ENCODE assay signal across 1 cellular context in the genomic region with DNA sequence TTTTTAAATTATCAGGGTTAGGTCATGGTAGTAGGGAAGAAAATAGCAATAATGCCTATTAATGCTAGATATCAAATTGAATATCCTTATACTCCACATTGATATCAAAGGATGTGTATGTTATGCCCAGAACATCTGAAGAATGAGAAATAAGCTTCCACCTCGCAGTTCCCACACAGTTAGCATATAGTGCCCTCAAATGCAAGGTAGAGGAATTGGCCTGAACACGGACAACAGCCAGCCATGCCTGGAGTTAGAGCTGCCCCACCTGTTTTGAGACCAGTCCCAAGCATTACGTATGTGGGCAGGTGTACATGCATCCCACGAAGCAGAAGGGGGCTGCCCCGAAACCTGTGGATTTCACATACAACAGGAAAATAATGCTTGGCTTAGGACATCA.
TF ChIP-seq lines count a peak whose summit lies in the region.

No MANE protein-coding gene starts in this region.

TF ChIP-seq in SK-N-SH treated with all-trans-retinoic acid at 6 μM for 48 hours, 23 proteins besides CTCF, POLR2A, EP300 and RAD21 (continued from another document):
- TF ChIP-seq, protein P1, sequence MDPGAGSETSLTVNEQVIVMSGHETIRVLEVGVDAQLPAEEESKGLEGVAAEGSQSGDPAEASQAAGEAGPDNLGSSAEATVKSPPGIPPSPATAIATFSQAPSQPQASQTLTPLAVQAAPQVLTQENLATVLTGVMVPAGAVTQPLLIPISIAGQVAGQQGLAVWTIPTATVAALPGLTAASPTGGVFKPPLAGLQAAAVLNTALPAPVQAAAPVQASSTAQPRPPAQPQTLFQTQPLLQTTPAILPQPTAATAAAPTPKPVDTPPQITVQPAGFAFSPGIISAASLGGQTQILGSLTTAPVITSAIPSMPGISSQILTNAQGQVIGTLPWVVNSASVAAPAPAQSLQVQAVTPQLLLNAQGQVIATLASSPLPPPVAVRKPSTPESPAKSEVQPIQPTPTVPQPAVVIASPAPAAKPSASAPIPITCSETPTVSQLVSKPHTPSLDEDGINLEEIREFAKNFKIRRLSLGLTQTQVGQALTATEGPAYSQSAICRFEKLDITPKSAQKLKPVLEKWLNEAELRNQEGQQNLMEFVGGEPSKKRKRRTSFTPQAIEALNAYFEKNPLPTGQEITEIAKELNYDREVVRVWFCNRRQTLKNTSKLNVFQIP (CRISPR knock-in tag; IDR thresholded peaks at IDR 0.05; ENCODE audit: borderline replicate concordance, low read depth): no peak
- no peak for TF ChIP-seq ZNF8 (CRISPR knock-in tag; IDR thresholded peaks at IDR 0.05)
- TF ChIP-seq, protein P2, sequence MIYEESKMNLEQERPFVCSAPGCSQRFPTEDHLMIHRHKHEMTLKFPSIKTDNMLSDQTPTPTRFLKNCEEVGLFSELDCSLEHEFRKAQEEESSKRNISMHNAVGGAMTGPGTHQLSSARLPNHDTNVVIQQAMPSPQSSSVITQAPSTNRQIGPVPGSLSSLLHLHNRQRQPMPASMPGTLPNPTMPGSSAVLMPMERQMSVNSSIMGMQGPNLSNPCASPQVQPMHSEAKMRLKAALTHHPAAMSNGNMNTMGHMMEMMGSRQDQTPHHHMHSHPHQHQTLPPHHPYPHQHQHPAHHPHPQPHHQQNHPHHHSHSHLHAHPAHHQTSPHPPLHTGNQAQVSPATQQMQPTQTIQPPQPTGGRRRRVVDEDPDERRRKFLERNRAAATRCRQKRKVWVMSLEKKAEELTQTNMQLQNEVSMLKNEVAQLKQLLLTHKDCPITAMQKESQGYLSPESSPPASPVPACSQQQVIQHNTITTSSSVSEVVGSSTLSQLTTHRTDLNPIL (CRISPR knock-in tag; IDR thresholded peaks at IDR 0.05; ENCODE audit: low read depth): no peak
- TF ChIP-seq CSDC2 (CRISPR knock-in tag; IDR thresholded peaks at IDR 0.05): no peak
- no peak for TF ChIP-seq OSR1 (CRISPR knock-in tag; IDR thresholded peaks at IDR 0.05)
- no peak for TF ChIP-seq ZFP3 (CRISPR knock-in tag; IDR thresholded peaks at IDR 0.05)
- TF ChIP-seq ARNTL (CRISPR knock-in tag; IDR thresholded peaks at IDR 0.05; ENCODE audit: borderline replicate concordance, low read depth): no peak
- TF ChIP-seq, protein P3, sequence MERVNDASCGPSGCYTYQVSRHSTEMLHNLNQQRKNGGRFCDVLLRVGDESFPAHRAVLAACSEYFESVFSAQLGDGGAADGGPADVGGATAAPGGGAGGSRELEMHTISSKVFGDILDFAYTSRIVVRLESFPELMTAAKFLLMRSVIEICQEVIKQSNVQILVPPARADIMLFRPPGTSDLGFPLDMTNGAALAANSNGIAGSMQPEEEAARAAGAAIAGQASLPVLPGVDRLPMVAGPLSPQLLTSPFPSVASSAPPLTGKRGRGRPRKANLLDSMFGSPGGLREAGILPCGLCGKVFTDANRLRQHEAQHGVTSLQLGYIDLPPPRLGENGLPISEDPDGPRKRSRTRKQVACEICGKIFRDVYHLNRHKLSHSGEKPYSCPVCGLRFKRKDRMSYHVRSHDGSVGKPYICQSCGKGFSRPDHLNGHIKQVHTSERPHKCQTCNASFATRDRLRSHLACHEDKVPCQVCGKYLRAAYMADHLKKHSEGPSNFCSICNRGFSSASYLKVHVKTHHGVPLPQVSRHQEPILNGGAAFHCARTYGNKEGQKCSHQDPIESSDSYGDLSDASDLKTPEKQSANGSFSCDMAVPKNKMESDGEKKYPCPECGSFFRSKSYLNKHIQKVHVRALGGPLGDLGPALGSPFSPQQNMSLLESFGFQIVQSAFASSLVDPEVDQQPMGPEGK (CRISPR knock-in tag; IDR thresholded peaks at IDR 0.05; ENCODE audit: borderline replicate concordance): no peak
- no peak for TF ChIP-seq RARB (CRISPR knock-in tag; IDR thresholded peaks at IDR 0.05)
